ENCODE assay signal across 14 cellular contexts in the genomic region with DNA sequence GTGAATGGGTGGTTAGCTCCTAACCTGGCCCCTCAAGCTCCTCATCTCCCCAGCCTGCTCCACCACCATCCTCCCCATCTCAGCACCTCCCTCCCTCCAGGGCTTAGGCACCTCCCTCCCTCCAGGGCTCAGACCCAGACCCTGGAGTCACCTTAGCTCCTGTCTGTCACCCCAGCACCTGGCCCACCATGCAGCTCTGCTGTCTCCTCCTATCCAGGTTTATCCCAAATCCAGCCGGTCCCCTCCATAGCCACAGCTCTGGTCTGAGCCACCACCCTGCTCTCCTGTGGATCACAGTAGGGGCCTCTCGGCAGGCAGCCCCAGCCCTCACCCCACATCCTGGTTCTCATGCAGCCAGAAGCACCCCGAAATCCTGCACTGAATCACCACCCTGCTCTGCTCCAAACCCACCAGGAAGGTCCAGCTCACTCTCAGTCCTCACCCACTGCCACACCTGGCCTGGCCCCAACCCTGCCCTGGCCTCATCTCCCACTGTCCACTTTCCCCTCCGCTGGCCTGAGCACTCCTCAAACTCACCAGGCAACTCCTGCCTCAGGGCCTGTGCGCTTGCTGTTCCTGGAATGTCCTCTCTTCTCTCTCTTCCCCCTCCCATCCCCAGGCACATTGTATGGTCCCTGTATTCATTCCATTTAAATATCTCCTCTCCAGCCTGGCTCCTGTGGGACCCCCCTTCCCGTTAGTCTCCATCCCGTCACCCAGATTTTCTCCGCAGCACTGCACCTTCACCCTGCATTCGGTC.
"Had no signal": no experiment of that assay in that cellular context is flagged by ENCODE, and none has a peak within 500 bp of the region (broad histone marks: within the 10 kb centered on the region; RNA-seq: fewer than 3 reads in every experiment).

No MANE protein-coding gene starts in this region.

- H3K9me3 Mint-ChIP-seq: activated naive CD4-positive, alpha-beta T cell treated with anti-CD3 and anti-CD28 coated beads for 36 hours; central memory CD8-positive, alpha-beta T cell; natural killer cell treated with Interleukin-12 subunit alpha and Interleukin-12 subunit beta and Interleukin-15 and Interleukin-18, amount 100 ng/mL, for 72 hours; stimulated activated naive CD8-positive, alpha-beta T cell treated with anti-CD3 and anti-CD28 coated beads, Interleukin-15, amount 100 ng/mL, for 72 hours had no signal

- H3K27ac ChIP-seq: pancreas, testis, WERI-Rb-1 had no signal

- H3K4me1 Mint-ChIP-seq: central memory CD8-positive, alpha-beta T cell had no signal

- H3K4me3 ChIP-seq: lung, pancreas, testis had no signal

- H3K27ac Mint-ChIP-seq: activated naive CD4-positive, alpha-beta T cell treated with anti-CD3 and anti-CD28 coated beads for 36 hours had no signal

- H3K27me3 ChIP-seq: pancreas, testis had no signal

- ATAC-seq: esophagus mucosa; natural killer cell treated with Interleukin-12 subunit alpha and Interleukin-12 subunit beta and Interleukin-15 and Interleukin-18, amount 100 ng/mL, for 72 hours; pancreas; stimulated activated naive CD8-positive, alpha-beta T cell treated with anti-CD3 and anti-CD28 coated beads, Interleukin-15, amount 100 ng/mL, for 72 hours had no signal

- H3K36me3 Mint-ChIP-seq: natural killer cell treated with Interleukin-12 subunit alpha and Interleukin-12 subunit beta and Interleukin-15 and Interleukin-18, amount 100 ng/mL, for 72 hours had no signal

- DNase-seq: activated CD4-positive, alpha-beta T cell treated with anti-CD3 and anti-CD28 coated beads for 4 hours; activated naive CD4-positive, alpha-beta T cell treated with anti-CD3 and anti-CD28 coated beads for 36 hours; cortex of kidney; hypothalamus; stimulated activated CD4-positive, alpha-beta T cell treated with anti-CD3 and anti-CD28 coated beads, Interleukin-15, amount 100 ng/mL, for 24 hours; stimulated activated CD4-positive, alpha-beta T cell treated with anti-CD3 and anti-CD28 coated beads, Interleukin-4, amount 100 ng/mL, for 24 hours; stimulated activated naive CD8-positive, alpha-beta T cell treated with anti-CD3 and anti-CD28 coated beads, Interleukin-15, amount 100 ng/mL, for 72 hours; WERI-Rb-1 had no signal

- H3K4me3 Mint-ChIP-seq: activated naive CD4-positive, alpha-beta T cell treated with anti-CD3 and anti-CD28 coated beads for 36 hours; central memory CD8-positive, alpha-beta T cell; natural killer cell treated with Interleukin-12 subunit alpha and Interleukin-12 subunit beta and Interleukin-15 and Interleukin-18, amount 100 ng/mL, for 72 hours; stimulated activated naive CD8-positive, alpha-beta T cell treated with anti-CD3 and anti-CD28 coated beads, Interleukin-15, amount 100 ng/mL, for 72 hours had no signal

- H3K36me3 ChIP-seq: pancreas, WERI-Rb-1 had no signal

- H3K9me3 ChIP-seq: pancreas, testis had no signal
